In genomic region chr3:73516656-73517055, GRCh38 we compare ENCODE assay signal across 2 cellular contexts.
A peak's percentile ranks its signal among the peaks of the same experiment; 100 is the strongest.
TF ChIP-seq lines count a peak whose summit lies in the region.

No MANE protein-coding gene starts in this region.

TF ChIP-seq in liver, 16 proteins besides CTCF, POLR2A, EP300 and RAD21 (continued from another document):
- TF ChIP-seq, protein P1, sequence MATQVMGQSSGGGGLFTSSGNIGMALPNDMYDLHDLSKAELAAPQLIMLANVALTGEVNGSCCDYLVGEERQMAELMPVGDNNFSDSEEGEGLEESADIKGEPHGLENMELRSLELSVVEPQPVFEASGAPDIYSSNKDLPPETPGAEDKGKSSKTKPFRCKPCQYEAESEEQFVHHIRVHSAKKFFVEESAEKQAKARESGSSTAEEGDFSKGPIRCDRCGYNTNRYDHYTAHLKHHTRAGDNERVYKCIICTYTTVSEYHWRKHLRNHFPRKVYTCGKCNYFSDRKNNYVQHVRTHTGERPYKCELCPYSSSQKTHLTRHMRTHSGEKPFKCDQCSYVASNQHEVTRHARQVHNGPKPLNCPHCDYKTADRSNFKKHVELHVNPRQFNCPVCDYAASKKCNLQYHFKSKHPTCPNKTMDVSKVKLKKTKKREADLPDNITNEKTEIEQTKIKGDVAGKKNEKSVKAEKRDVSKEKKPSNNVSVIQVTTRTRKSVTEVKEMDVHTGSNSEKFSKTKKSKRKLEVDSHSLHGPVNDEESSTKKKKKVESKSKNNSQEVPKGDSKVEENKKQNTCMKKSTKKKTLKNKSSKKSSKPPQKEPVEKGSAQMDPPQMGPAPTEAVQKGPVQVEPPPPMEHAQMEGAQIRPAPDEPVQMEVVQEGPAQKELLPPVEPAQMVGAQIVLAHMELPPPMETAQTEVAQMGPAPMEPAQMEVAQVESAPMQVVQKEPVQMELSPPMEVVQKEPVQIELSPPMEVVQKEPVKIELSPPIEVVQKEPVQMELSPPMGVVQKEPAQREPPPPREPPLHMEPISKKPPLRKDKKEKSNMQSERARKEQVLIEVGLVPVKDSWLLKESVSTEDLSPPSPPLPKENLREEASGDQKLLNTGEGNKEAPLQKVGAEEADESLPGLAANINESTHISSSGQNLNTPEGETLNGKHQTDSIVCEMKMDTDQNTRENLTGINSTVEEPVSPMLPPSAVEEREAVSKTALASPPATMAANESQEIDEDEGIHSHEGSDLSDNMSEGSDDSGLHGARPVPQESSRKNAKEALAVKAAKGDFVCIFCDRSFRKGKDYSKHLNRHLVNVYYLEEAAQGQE (IDR thresholded peaks at IDR 0.05): no peak
- TF ChIP-seq YY1 (IDR thresholded peaks at IDR 0.05): no peak
- TF ChIP-seq RXRA (IDR thresholded peaks at IDR 0.05): peak in 1 of 2 donors; percentile 38
- TF ChIP-seq SP1 (IDR thresholded peaks at IDR 0.05): peak; percentile 47
- TF ChIP-seq NR2F2 (IDR thresholded peaks at IDR 0.05): peak; percentile 40
- TF ChIP-seq TAF1 (conservative IDR thresholded peaks at IDR 0.05): no peak
- TF ChIP-seq, protein P2, sequence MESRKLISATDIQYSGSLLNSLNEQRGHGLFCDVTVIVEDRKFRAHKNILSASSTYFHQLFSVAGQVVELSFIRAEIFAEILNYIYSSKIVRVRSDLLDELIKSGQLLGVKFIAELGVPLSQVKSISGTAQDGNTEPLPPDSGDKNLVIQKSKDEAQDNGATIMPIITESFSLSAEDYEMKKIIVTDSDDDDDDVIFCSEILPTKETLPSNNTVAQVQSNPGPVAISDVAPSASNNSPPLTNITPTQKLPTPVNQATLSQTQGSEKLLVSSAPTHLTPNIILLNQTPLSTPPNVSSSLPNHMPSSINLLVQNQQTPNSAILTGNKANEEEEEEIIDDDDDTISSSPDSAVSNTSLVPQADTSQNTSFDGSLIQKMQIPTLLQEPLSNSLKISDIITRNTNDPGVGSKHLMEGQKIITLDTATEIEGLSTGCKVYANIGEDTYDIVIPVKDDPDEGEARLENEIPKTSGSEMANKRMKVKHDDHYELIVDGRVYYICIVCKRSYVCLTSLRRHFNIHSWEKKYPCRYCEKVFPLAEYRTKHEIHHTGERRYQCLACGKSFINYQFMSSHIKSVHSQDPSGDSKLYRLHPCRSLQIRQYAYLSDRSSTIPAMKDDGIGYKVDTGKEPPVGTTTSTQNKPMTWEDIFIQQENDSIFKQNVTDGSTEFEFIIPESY (IDR thresholded peaks at IDR 0.05): no peak
- TF ChIP-seq FOXA2 (IDR thresholded peaks at IDR 0.05): no peak
- TF ChIP-seq, protein P3, sequence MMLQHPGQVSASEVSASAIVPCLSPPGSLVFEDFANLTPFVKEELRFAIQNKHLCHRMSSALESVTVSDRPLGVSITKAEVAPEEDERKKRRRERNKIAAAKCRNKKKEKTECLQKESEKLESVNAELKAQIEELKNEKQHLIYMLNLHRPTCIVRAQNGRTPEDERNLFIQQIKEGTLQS (IDR thresholded peaks at IDR 0.05): no peak
- TF ChIP-seq EGR1 (IDR thresholded peaks at IDR 0.05; ENCODE audit: low read depth in 2 of 2): no peak

TF ChIP-seq in HepG2, 621 proteins besides CTCF, POLR2A, EP300 and RAD21 (continued from another document):
- TF ChIP-seq, protein P4, sequence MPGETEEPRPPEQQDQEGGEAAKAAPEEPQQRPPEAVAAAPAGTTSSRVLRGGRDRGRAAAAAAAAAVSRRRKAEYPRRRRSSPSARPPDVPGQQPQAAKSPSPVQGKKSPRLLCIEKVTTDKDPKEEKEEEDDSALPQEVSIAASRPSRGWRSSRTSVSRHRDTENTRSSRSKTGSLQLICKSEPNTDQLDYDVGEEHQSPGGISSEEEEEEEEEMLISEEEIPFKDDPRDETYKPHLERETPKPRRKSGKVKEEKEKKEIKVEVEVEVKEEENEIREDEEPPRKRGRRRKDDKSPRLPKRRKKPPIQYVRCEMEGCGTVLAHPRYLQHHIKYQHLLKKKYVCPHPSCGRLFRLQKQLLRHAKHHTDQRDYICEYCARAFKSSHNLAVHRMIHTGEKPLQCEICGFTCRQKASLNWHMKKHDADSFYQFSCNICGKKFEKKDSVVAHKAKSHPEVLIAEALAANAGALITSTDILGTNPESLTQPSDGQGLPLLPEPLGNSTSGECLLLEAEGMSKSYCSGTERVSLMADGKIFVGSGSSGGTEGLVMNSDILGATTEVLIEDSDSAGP (CRISPR knock-in tag; IDR thresholded peaks at IDR 0.05; ENCODE audit: borderline replicate concordance): no peak
- TF ChIP-seq SRSF1 (optimal IDR thresholded peaks at IDR 0.05; ENCODE audit: low read depth, low read length) (no peak), STAT6 (CRISPR knock-in tag; IDR thresholded peaks at IDR 0.05; ENCODE audit: borderline replicate concordance) (no peak), HMG20A (CRISPR knock-in tag; IDR thresholded peaks at IDR 0.05; ENCODE audit: borderline replicate concordance) (no peak), HNRNPH1 (optimal IDR thresholded peaks at IDR 0.05; ENCODE audit: low read depth, low read length) (no peak), ZNF383 (CRISPR knock-in tag; IDR thresholded peaks at IDR 0.05; ENCODE audit: borderline replicate concordance) (no peak), SP1 (IDR thresholded peaks at IDR 0.05) (no peak), SP1 (CRISPR knock-in tag; IDR thresholded peaks at IDR 0.05) (no peak)
TF ChIP-seq in HepG2: peak in this region for 0.
